Comparison of ENCODE assay signal across 8 cellular contexts in genomic region chr6:152635949-152636674, GRCh38. TPM values are rescaled to one million over a fixed set of nuclear protein-coding genes. Genes with fewer than 3 reads are reported as not detected.
DNase-seq lines count a peak whose midpoint lies in the region; ATAC-seq and TF ChIP-seq lines count a peak whose summit lies in the region.

No MANE protein-coding gene starts in this region.

- H3K4me3 Mint-ChIP-seq in activated naive CD4-positive, alpha-beta T cell treated with anti-CD3 and anti-CD28 coated beads, Interleukin-2, amount 10 ng/mL, durations not matched to agents 7 days and 5 days = peak overlapping the region; percentile 54

- POLR2A ChIA-PET in Panc1 (lab: Charles Lee) = no interaction called here

- H3K27ac Mint-ChIP-seq in activated naive CD4-positive, alpha-beta T cell treated with anti-CD3 and anti-CD28 coated beads, Interleukin-2, amount 10 ng/mL, durations not matched to agents 7 days and 5 days = no peak overlapping the region

- DNase-seq in activated naive CD4-positive, alpha-beta T cell treated with anti-CD3 and anti-CD28 coated beads, Interleukin-2, amount 10 ng/mL, durations not matched to agents 7 days and 5 days = no peak
- DNase-seq in activated naive CD4-positive, alpha-beta T cell treated with Interleukin-2 at 50 U/mL for 16 hours = no peak
- DNase-seq in Panc1 (ENCODE audit: low read depth, low spot score) (no peak), epithelial cell of esophagus (ENCODE audit: low read depth) (peak; percentile 4), tibial artery (no peak), NCI-H2029 treated with DMSO at 0.1 percent for 48 hours (lab: John Stamatoyannopoulos, UW) (no peak), D341Med (ENCODE audit: low spot score) (no peak)

- no peaks in the 10 kb centered on the region for H3K36me3 Mint-ChIP-seq in activated naive CD4-positive, alpha-beta T cell treated with anti-CD3 and anti-CD28 coated beads, Interleukin-2, amount 10 ng/mL, durations not matched to agents 7 days and 5 days

- in situ Hi-C loops in Panc1 (cut with HindIII; ENCODE audit: low pct_unique_long_range_greater_than_20kb, low sequenced_read_pairs) = no loop called here

- peaks cover 38% of the 10 kb centered on the region for H3K27me3 Mint-ChIP-seq in activated naive CD4-positive, alpha-beta T cell treated with anti-CD3 and anti-CD28 coated beads, Interleukin-2, amount 10 ng/mL, durations not matched to agents 7 days and 5 days

- no peaks in the 10 kb centered on the region for H3K9me3 Mint-ChIP-seq in activated naive CD4-positive, alpha-beta T cell treated with anti-CD3 and anti-CD28 coated beads, Interleukin-2, amount 10 ng/mL, durations not matched to agents 7 days and 5 days

- CTCF ChIA-PET in activated naive CD4-positive, alpha-beta T cell treated with anti-CD3 and anti-CD28 coated beads, Interleukin-2, amount 10 ng/mL, durations not matched to agents 7 days and 5 days (lab: Charles Lee) = no interaction called here
- CTCF ChIA-PET in Panc1 (lab: Charles Lee) = no interaction called here

- H3K27ac ChIP-seq in Panc1 (ENCODE audit: low read length) = no peak overlapping the region
- H3K27ac ChIP-seq in mesodermal cell (ENCODE audit: low read depth, low read length, severe bottlenecking) = no peak overlapping the region
- H3K27ac ChIP-seq in tibial artery = peak overlapping the region in 1 of 2 donors; percentile 17

- BruUV-seq in Panc1 (replicated peaks; lab: Mats Ljungman, UMichigan) = no TSS peak

- H3K9me3 ChIP-seq in Panc1 (ENCODE audit: control insufficient read depth, insufficient read depth, low read depth, low read length) (no peaks in the 10 kb centered on the region), mesodermal cell (ENCODE audit: control insufficient read depth, low read length) (no peaks in the 10 kb centered on the region), tibial artery (no peaks in the 10 kb centered on the region)

- H3K4me1 Mint-ChIP-seq in activated naive CD4-positive, alpha-beta T cell treated with anti-CD3 and anti-CD28 coated beads, Interleukin-2, amount 10 ng/mL, durations not matched to agents 7 days and 5 days = peaks cover 13% of the 10 kb centered on the region

- H3K4me3 ChIP-seq in Panc1 (ENCODE audit: low read depth in 2 of 2, low read length in 2 of 2) (peak overlapping the region; percentile 18 to 38; a peak in 2 of 4 replicates), epithelial cell of esophagus (ENCODE audit: low read length) (peak overlapping the region; percentile 28), mesodermal cell (ENCODE audit: extremely low read depth, insufficient read depth, low read length, poor library complexity, severe bottlenecking) (peak overlapping the region; percentile 54), tibial artery (peak overlapping the region; percentile 57 to 61)

- no peak for ATAC-seq in Panc1

- WGBS in mesodermal cell (ENCODE audit: insufficient coverage in 2 of 2), 2 experiments = 2 to 4% methylated on average over 10 to 18 of the region's 27 CpGs

- intact Hi-C loops in Panc1 (cut with micrococcal nuclease; ENCODE audit: unreplicated experiment) (no loop called here), tibial artery (cut with DNase I; ENCODE audit: low total_unique reads) (no loop called here)

- H3K4me1 ChIP-seq in Panc1 (ENCODE audit: control insufficient read depth, insufficient read depth, low read length) (peaks cover 3% of the 10 kb centered on the region; the same call in 1 of the 2 replicates), mesodermal cell (ENCODE audit: control insufficient read depth, insufficient read depth, low read length, poor library complexity, severe bottlenecking) (no peaks in the 10 kb centered on the region), tibial artery (peaks cover 0 to 15% (median 7%) of the 10 kb centered on the region in 4 donors)

- H3K27me3 ChIP-seq in Panc1 (ENCODE audit: control insufficient read depth, insufficient read depth, low read length) (peaks cover 11% of the 10 kb centered on the region), tibial artery (no peaks in the 10 kb centered on the region)

- no peaks in the 10 kb centered on the region for H3K36me3 ChIP-seq in Panc1 (ENCODE audit: control insufficient read depth, insufficient read depth, low read length)
- no peaks in the 10 kb centered on the region for H3K36me3 ChIP-seq in mesodermal cell (ENCODE audit: control insufficient read depth, insufficient read depth, low read length)
- no peaks in the 10 kb centered on the region for H3K36me3 ChIP-seq in tibial artery

- TF ChIP-seq CTCF in Panc1 (IDR thresholded peaks at IDR 0.05) (no peak), epithelial cell of esophagus (IDR thresholded peaks at IDR 0.05; ENCODE audit: insufficient read depth, low read depth, low read length, missing control alignments) (no peak), tibial artery (IDR thresholded peaks at IDR 0.05) (no peak)

RNA-seq across cellular contexts. Expression of gene SYNE1, which starts 1.1 kb away (rescaled TPM):
- total RNA-seq in Panc1 (2021; ENCODE audit: unreplicated experiment) = 3.2 TPM
- polyA plus RNA-seq in Panc1 (2012; ENCODE audit: insufficient read length) = 2.3 TPM
- 23.0 TPM for polyA plus RNA-seq in mesodermal cell (2013, experiment 1 of 2)
- polyA plus RNA-seq in mesodermal cell (2013, experiment 2 of 2) = 16.9 TPM
